ENCODE assay signal across 1 cellular context in genomic region chr5:170223349-170223748, GRCh38.
TF ChIP-seq lines count a peak whose summit lies in the region.

No MANE protein-coding gene starts in this region.

TF ChIP-seq in GM23338, 12 proteins besides CTCF, POLR2A, EP300 and RAD21 (continued from another document):
- TF ChIP-seq ZNF462 (CRISPR knock-in tag; IDR thresholded peaks at IDR 0.05) (no peak), ZNF114 (CRISPR knock-in tag; IDR thresholded peaks at IDR 0.05) (no peak), JUNB (IDR thresholded peaks at IDR 0.05; ENCODE audit: unreplicated experiment) (no peak), EZH2 (IDR thresholded peaks at IDR 0.05; ENCODE audit: low read depth, unreplicated experiment) (no peak), CREB1 (CRISPR knock-in tag; IDR thresholded peaks at IDR 0.05; ENCODE audit: low read depth) (no peak), ETS1 (IDR thresholded peaks at IDR 0.05) (no peak), STAT1 (IDR thresholded peaks at IDR 0.05; ENCODE audit: unreplicated experiment) (no peak), POLR2AphosphoS5 (IDR thresholded peaks at IDR 0.05; ENCODE audit: low read depth) (no peak)
